ENCODE assay signal across 8 cellular contexts in genomic region chr12:122834229-122834920, GRCh38. TPM values are rescaled to one million over a fixed set of nuclear protein-coding genes. Genes with fewer than 3 reads are reported as not detected.
DNase-seq lines count a peak whose midpoint lies in the region; ATAC-seq, FAIRE-seq and TF ChIP-seq lines count a peak whose summit lies in the region.

No MANE protein-coding gene starts in this region.

- no peaks in the 10 kb centered on the region for H3K9me3 ChIP-seq in BLaER1
- no peaks in the 10 kb centered on the region for H3K9me3 ChIP-seq in iPS-20b (ENCODE audit: insufficient read depth, low read depth, low read length)
- H3K9me3 ChIP-seq in gastrocnemius medialis = no peaks in the 10 kb centered on the region

- FAIRE-seq in HTR-8/SVneo (lab: Jason Lieb, UNC) (no peak), RCC 7860 (lab: Jason Lieb, UNC) (no peak)

- no peaks in the 10 kb centered on the region for H3K27me3 ChIP-seq in BLaER1
- peaks cover 46% of the 10 kb centered on the region for H3K27me3 ChIP-seq in iPS-20b (ENCODE audit: insufficient read depth, low read length)
- no peaks in the 10 kb centered on the region for H3K27me3 ChIP-seq in gastrocnemius medialis

- H4K20me1 ChIP-seq in BLaER1 = peaks cover 28% of the 10 kb centered on the region

- H3K4me2 ChIP-seq in BLaER1 = peak overlapping the region; percentile 87

- H3K4me1 ChIP-seq in BLaER1 (peaks cover 35% of the 10 kb centered on the region), iPS-20b (ENCODE audit: insufficient read depth, low read length) (peaks cover 6% of the 10 kb centered on the region; the same call in 1 of the 2 replicates), gastrocnemius medialis (peaks cover 8 to 22% of the 10 kb centered on the region in 2 donors)

- H3K4me3 ChIP-seq in BLaER1 = peak overlapping the region; percentile 62
- peak overlapping the region; percentile 69 for H3K4me3 ChIP-seq in iPS-20b (ENCODE audit: low read length)
- H3K4me3 ChIP-seq in gastrocnemius medialis = peak overlapping the region; percentile 52 to 66 (median 58)

- ATAC-seq in gastrocnemius medialis = peak; percentile 27 to 35
- ATAC-seq in GM21390 (IDR thresholded peaks at IDR 0.05; ENCODE audit: unreplicated experiment) = no peak

- peak overlapping the region; percentile 15; the same call in 1 of the 2 replicates for H3K27ac ChIP-seq in BLaER1
- no peak overlapping the region for H3K27ac ChIP-seq in iPS-20b (ENCODE audit: low read length)
- H3K27ac ChIP-seq in gastrocnemius medialis = peak overlapping the region; percentile 23 to 62 (median 54)

- TF ChIP-seq CTCF in gastrocnemius medialis (IDR thresholded peaks at IDR 0.05 in 4 of 5, conservative IDR thresholded peaks at IDR 0.05 in 1 of 5) = no peak

- intact Hi-C loops in gastrocnemius medialis (cut with DNase I; ENCODE audit: low total_unique reads) = no loop called here

- in situ Hi-C loops in gastrocnemius medialis (cut with MboI; ENCODE audit: low sequenced_read_pairs in 4 of 4) = no loop called here

- H3K9ac ChIP-seq in BLaER1 = peak overlapping the region; percentile 27; the same call in 1 of the 2 replicates
- no peak overlapping the region for H3K9ac ChIP-seq in iPS-20b (ENCODE audit: low read depth, low read length)

- H3K36me3 ChIP-seq in BLaER1 = peaks cover 9% of the 10 kb centered on the region
- H3K36me3 ChIP-seq in iPS-20b (ENCODE audit: insufficient read depth, low read depth, low read length) = no peaks in the 10 kb centered on the region
- H3K36me3 ChIP-seq in gastrocnemius medialis = no peaks in the 10 kb centered on the region

- DNase-seq in HTR-8/SVneo (ENCODE audit: insufficient read length, low spot score) = peak; percentile 73
- peak; percentile 47 for DNase-seq in RCC 7860 (ENCODE audit: low spot score)
- DNase-seq in cerebellar cortex (ENCODE audit: low spot score) = peak; percentile 61
- DNase-seq in gastrocnemius medialis = no peak
- DNase-seq in GM19240 (ENCODE audit: insufficient read length, low spot score) = no peak

- TF ChIP-seq POLR2A in gastrocnemius medialis (IDR thresholded peaks at IDR 0.05) = no peak

RNA-seq across cellular contexts. Expression of gene HIP1R, which starts 0.9 kb away (rescaled TPM):
- total RNA-seq in gastrocnemius medialis = 10 to 100 TPM in 3 of 4 donors, 1 to 10 TPM in 1; 9.3 to 14.8 (median 14.5) TPM

Comparison
In these comparisons a context has a peak if more than half of its experiments do, and no peak if none do; other contexts are left out.
1. DNase-seq: peak in HTR-8/SVneo (single experiment), RCC 7860 (single experiment) and cerebellar cortex (single experiment); none in gastrocnemius medialis (0 of 2) and GM19240 (single experiment).
2. Peak in every context shown above with its lines, with median percentiles within 50 percentile points of each other: H3K4me3 ChIP-seq.